ENCODE assay signal across 11 cellular contexts in genomic region chr18:79401494-79402208, GRCh38. TPM values are rescaled to one million over a fixed set of nuclear protein-coding genes. Genes with fewer than 3 reads are reported as not detected.
DNase-seq lines count a peak whose midpoint lies in the region; ATAC-seq, FAIRE-seq and TF ChIP-seq lines count a peak whose summit lies in the region.
"Had no signal": no experiment of that assay in that cellular context is flagged by ENCODE, and none has a peak within 500 bp of the region (broad histone marks: within the 10 kb centered on the region; RNA-seq: fewer than 3 reads in every experiment).

No MANE protein-coding gene starts in this region.

- H4K20me1 ChIP-seq in OCI-LY1 (ENCODE audit: insufficient read depth, low read length): no peaks in the 10 kb centered on the region
- H4K20me1 ChIP-seq in H1 (replicated peaks in 1 of 2; ENCODE audit: control insufficient read depth in 1 of 2, insufficient read depth in 2 of 2, low read length in 2 of 2): peaks cover 2 to 4% of the 10 kb centered on the region in 2 experiments

- DNase-seq in CD4-positive, CD25-positive, alpha-beta regulatory T cell: peak in 1 of 3 donors; percentile 35
- DNase-seq in H1 (ENCODE audit: low read depth in 1 of 2, low spot score in 2 of 2) (no peak), neuronal stem cell (ENCODE audit: low spot score) (no peak), globus pallidus (ENCODE audit: low spot score) (no peak)
- DNase-seq in effector CD4-positive, alpha-beta T cell: no peak
- DNase-seq: midbrain, NCI-H345 had no signal

- H3K14ac ChIP-seq in H1 (ENCODE audit: insufficient read length): no peak overlapping the region
- peak overlapping the region; percentile 63 for H3K14ac ChIP-seq in neuronal stem cell (ENCODE audit: low read length)

- 88% methylated on average over 24 of the region's 32 CpGs; no CpG with 5 or more reads in 1 of the 2 experiments for WGBS in H1 (ENCODE audit: extremely low coverage in 1 of 2, insufficient coverage in 1 of 2, insufficient read length in 1 of 2, insufficient replicate concordance in 2 of 2, low coverage in 1 of 2, low lambda C conversion rate in 2 of 2, missing lambda C conversion rate in 1 of 2), 2 experiments
- no CpG with 5 or more reads among the region's 32 CpGs for WGBS in neuronal stem cell (ENCODE audit: extremely low coverage in 2 of 2, insufficient read length in 2 of 2, insufficient replicate concordance in 1 of 2), 2 donors

- H2BK12ac ChIP-seq in H1 (ENCODE audit: low read depth, low read length) (0 out of 2 replicates have a peak overlapping the region, but pooled peaks have one; percentile 50), neuronal stem cell (ENCODE audit: low read length) (no peak overlapping the region)

- peaks cover 78% of the 10 kb centered on the region for H3K4me1 ChIP-seq in CD4-positive, CD25-positive, alpha-beta regulatory T cell (ENCODE audit: control insufficient read depth, insufficient read depth, low read length, poor library complexity, severe bottlenecking)
- peaks cover 67% of the 10 kb centered on the region for H3K4me1 ChIP-seq in OCI-LY1 (ENCODE audit: insufficient read depth, low read length, severe bottlenecking)
- H3K4me1 ChIP-seq in H1 (replicated peaks in 1 of 4; ENCODE audit: control insufficient read depth in 3 of 4, insufficient read depth in 4 of 4, low read length in 3 of 4): peaks cover 0 to 7% (median 2%) of the 10 kb centered on the region in 4 experiments; a peak in 5 of 7 replicates
- H3K4me1 ChIP-seq in neuronal stem cell (ENCODE audit: control insufficient read depth in 2 of 2, insufficient read depth in 1 of 2, low read depth in 1 of 2, low read length in 2 of 2): peaks cover 5 to 9% of the 10 kb centered on the region in 2 donors

- no peaks in the 10 kb centered on the region for H3K27me3 ChIP-seq in CD4-positive, CD25-positive, alpha-beta regulatory T cell (ENCODE audit: control insufficient read depth, insufficient read depth, low read length)
- H3K27me3 ChIP-seq in OCI-LY1 (ENCODE audit: insufficient read depth, low read length) (no peaks in the 10 kb centered on the region), H1 (replicated peaks in 1 of 4; ENCODE audit: control insufficient read depth in 3 of 4, extremely low read depth in 1 of 4, insufficient read depth in 3 of 4, low read length in 3 of 4) (peaks cover 28 to 32% (median 32%) of the 10 kb centered on the region in 4 experiments), neuronal stem cell (ENCODE audit: control insufficient read depth in 3 of 3, insufficient read depth in 3 of 3, low read depth in 1 of 3, low read length in 3 of 3) (peaks cover 28 to 66% (median 32%) of the 10 kb centered on the region in 3 experiments)

- ATAC-seq in CD4-positive, CD25-positive, alpha-beta regulatory T cell (ENCODE audit: low read depth in 2 of 2): no peak
- no peak for ATAC-seq in HG03520 (IDR thresholded peaks at IDR 0.05; ENCODE audit: unreplicated experiment)
- no peak for ATAC-seq in HG02885 (IDR thresholded peaks at IDR 0.05; ENCODE audit: poor library complexity, unreplicated experiment)

- no peak for TF ChIP-seq EP300 in H1 (IDR thresholded peaks at IDR 0.05; ENCODE audit: borderline replicate concordance in 1 of 2, low read depth in 2 of 2, low read length in 2 of 2)

- no peak overlapping the region for H4K5ac ChIP-seq in H1 (ENCODE audit: insufficient read length, low read depth, low read length)

- H3K36me3 ChIP-seq in CD4-positive, CD25-positive, alpha-beta regulatory T cell (ENCODE audit: control insufficient read depth, insufficient read depth, low read length): no peaks in the 10 kb centered on the region
- H3K36me3 ChIP-seq in OCI-LY1 (ENCODE audit: insufficient read depth, low read length) (peaks cover 44% of the 10 kb centered on the region), H1 (ENCODE audit: control insufficient read depth in 2 of 4, insufficient read depth in 4 of 4, low read length in 3 of 4) (no peaks in the 10 kb centered on the region; a peak in 1 of 8 replicates), neuronal stem cell (replicated peaks in 1 of 2; ENCODE audit: control insufficient read depth in 2 of 2, insufficient read depth in 2 of 2, low read length in 2 of 2) (no peaks in the 10 kb centered on the region)

- peak overlapping the region; percentile 81 for H3K9ac ChIP-seq in OCI-LY1 (ENCODE audit: low read length)
- H3K9ac ChIP-seq in H1 (replicated peaks in 1 of 4; ENCODE audit: extremely low read depth in 1 of 4, low read depth in 3 of 4, low read length in 3 of 4): no peak overlapping the region
- no peak overlapping the region for H3K9ac ChIP-seq in neuronal stem cell (ENCODE audit: low read depth, low read length, poor library complexity)

- H3K23me2 ChIP-seq in H1 (ENCODE audit: low read depth, low read length): peaks cover 3% of the 10 kb centered on the region; the same call in 1 of the 2 replicates

- no peak overlapping the region for H3K18ac ChIP-seq in H1 (ENCODE audit: extremely low read depth, low read length)
- peak overlapping the region; percentile 66 for H3K18ac ChIP-seq in neuronal stem cell (ENCODE audit: low read length)

- TF ChIP-seq CTCF in OCI-LY1 (IDR thresholded peaks at IDR 0.05; ENCODE audit: low read length) (no peak), H1 (IDR thresholded peaks at IDR 0.05; ENCODE audit: control extremely low read depth in 1 of 3, insufficient read depth in 1 of 3, low read depth in 1 of 3, low read length in 3 of 3) (no peak)

- H3K56ac ChIP-seq in H1 (replicated peaks; ENCODE audit: insufficient read length, low read depth, low read length): no peak overlapping the region

- H2BK5ac ChIP-seq in H1 (ENCODE audit: low read depth, low read length): no peak overlapping the region
- no peak overlapping the region for H2BK5ac ChIP-seq in neuronal stem cell (ENCODE audit: low read length)

- H3K9me2 ChIP-seq in OCI-LY1 (ENCODE audit: low read depth, low read length): no peaks in the 10 kb centered on the region

- FAIRE-seq in H1 (lab: Jason Lieb, UNC): no peak
- FAIRE-seq: astrocyte had no signal

- peaks cover 24 to 78% (median 46%) of the 10 kb centered on the region in 4 donors for H3K4me1 Mint-ChIP-seq in CD4-positive, CD25-positive, alpha-beta regulatory T cell

- H3K27ac ChIP-seq in CD4-positive, CD25-positive, alpha-beta regulatory T cell (ENCODE audit: insufficient read depth, low read length, poor library complexity, severe bottlenecking): peak overlapping the region; percentile 95
- H3K27ac ChIP-seq in OCI-LY1 (ENCODE audit: low read depth, low read length, poor library complexity, severe bottlenecking) (peak overlapping the region; percentile 95), H1 (ENCODE audit: low read depth, low read length) (no peak overlapping the region), neuronal stem cell (replicated peaks; ENCODE audit: low read length) (no peak overlapping the region)

- H3K9me3 Mint-ChIP-seq in CD4-positive, CD25-positive, alpha-beta regulatory T cell: no peaks in the 10 kb centered on the region

- peaks cover 13% of the 10 kb centered on the region for H3K36me3 Mint-ChIP-seq in CD4-positive, CD25-positive, alpha-beta regulatory T cell

- H3K27ac Mint-ChIP-seq in CD4-positive, CD25-positive, alpha-beta regulatory T cell: peak overlapping the region; percentile 99 to 100 (median 99)

- H2AK5ac ChIP-seq in H1 (ENCODE audit: low read depth, low read length): 0 out of 2 replicates have a peak overlapping the region, but pooled peaks have one; percentile 24
- peak overlapping the region; percentile 47 for H2AK5ac ChIP-seq in neuronal stem cell (ENCODE audit: low read depth, low read length)

- H3K27me3 Mint-ChIP-seq in CD4-positive, CD25-positive, alpha-beta regulatory T cell: peaks cover 16% of the 10 kb centered on the region

- H2BK120ac ChIP-seq in H1 (replicated peaks; ENCODE audit: low read depth, low read length): no peak overlapping the region
- H2BK120ac ChIP-seq in neuronal stem cell (ENCODE audit: low read depth, low read length): no peak overlapping the region

- POLR2A ChIA-PET in H1 (lab: Charles Lee; ENCODE audit: partially characterized antibody): interaction anchor here (0.9 to 2.1 kb wide), 2 partner anchors 9 to 13 kb away, joined by 3 to 6 read pairs; no protein-coding TSS in a partner anchor

- H3K4me2 ChIP-seq in OCI-LY1 (ENCODE audit: low read length) (peak overlapping the region; percentile 91), H1 (ENCODE audit: insufficient read depth in 1 of 2, low read depth in 2 of 2, low read length in 2 of 2) (0 out of 4 replicates have a peak overlapping the region, but pooled peaks of 1 of the 2 experiments have one; percentile 83), neuronal stem cell (ENCODE audit: insufficient read depth, low read length, poor library complexity, severe bottlenecking) (no peak overlapping the region)

- no peak for TF ChIP-seq POLR2A in H1 (IDR thresholded peaks at IDR 0.05; ENCODE audit: control extremely low read depth in 1 of 2, low read depth in 2 of 2, low read length in 2 of 2)

- H2AFZ ChIP-seq in OCI-LY1 (ENCODE audit: low read length) (no peak overlapping the region), H1 (ENCODE audit: low read length) (no peak overlapping the region), neuronal stem cell (ENCODE audit: low read length) (no peak overlapping the region)

- TF ChIP-seq RAD21 in H1 (IDR thresholded peaks at IDR 0.05 in 1 of 2, conservative IDR thresholded peaks at IDR 0.05 in 1 of 2; ENCODE audit: low read depth in 2 of 2, low read length in 2 of 2): no peak

- 0 out of 2 replicates have a peak, but pooled peaks cover 4% of the 10 kb centered on the region for H3F3A ChIP-seq in OCI-LY1 (ENCODE audit: insufficient read depth, low read length)

- H3K23ac ChIP-seq in H1 (ENCODE audit: insufficient read length) (no peak overlapping the region), neuronal stem cell (ENCODE audit: low read depth, low read length, poor library complexity) (peak overlapping the region; percentile 6)

- CTCF ChIA-PET in H1 (lab: Charles Lee; ENCODE audit: partially characterized antibody): interaction anchor here (1.0 to 2.5 kb wide), 2 partner anchors 21 to 128 kb away, joined by 3 to 7 read pairs; no protein-coding TSS in a partner anchor

- H3K4me3 ChIP-seq in CD4-positive, CD25-positive, alpha-beta regulatory T cell (ENCODE audit: low read depth, low read length): peak overlapping the region; percentile 60
- peak overlapping the region; percentile 67 for H3K4me3 ChIP-seq in OCI-LY1 (ENCODE audit: low read depth, low read length, poor library complexity, severe bottlenecking)
- H3K4me3 ChIP-seq in H1 (ENCODE audit: extremely low read depth in 1 of 4, insufficient read depth in 2 of 4, low read depth in 3 of 4, low read length in 4 of 4): no peak overlapping the region
- H3K4me3 ChIP-seq in neuronal stem cell (ENCODE audit: low read length in 2 of 2): no peak overlapping the region

- H2BK20ac ChIP-seq in H1 (ENCODE audit: low read length): 0 out of 2 replicates have a peak overlapping the region, but pooled peaks have one; percentile 61

- H4K8ac ChIP-seq in H1 (ENCODE audit: extremely low read depth, insufficient read depth, low read length) (peak overlapping the region; percentile 82), neuronal stem cell (ENCODE audit: low read depth, low read length) (no peak overlapping the region)

- peak overlapping the region; percentile 80 to 96 (median 93) for H3K4me3 Mint-ChIP-seq in CD4-positive, CD25-positive, alpha-beta regulatory T cell

- H3K79me2 ChIP-seq in OCI-LY1 (ENCODE audit: insufficient read depth, low read length): peaks cover 83% of the 10 kb centered on the region
- no peaks in the 10 kb centered on the region for H3K79me2 ChIP-seq in H1 (ENCODE audit: control insufficient read depth in 1 of 2, insufficient read depth in 2 of 2, low read length in 2 of 2)

- H3K79me1 ChIP-seq in H1 (ENCODE audit: low read depth, low read length) (no peaks in the 10 kb centered on the region), neuronal stem cell (ENCODE audit: low read depth, low read length) (peaks cover under 1% of the 10 kb centered on the region)

- 0 out of 2 replicates have a peak overlapping the region, but pooled peaks have one; percentile 61 for H2BK15ac ChIP-seq in H1 (ENCODE audit: low read length)
- H2BK15ac ChIP-seq in neuronal stem cell (ENCODE audit: low read length): peak overlapping the region; percentile 38

- H3K4ac ChIP-seq in H1 (replicated peaks; ENCODE audit: insufficient read length, low read depth, low read length): no peak overlapping the region
- H3K4ac ChIP-seq in neuronal stem cell (ENCODE audit: low read length): no peak overlapping the region

- no peaks in the 10 kb centered on the region for H3K9me3 ChIP-seq in CD4-positive, CD25-positive, alpha-beta regulatory T cell (ENCODE audit: control insufficient read depth in 2 of 2, low read length in 2 of 2)
- H3K9me3 ChIP-seq in OCI-LY1 (ENCODE audit: low read length) (no peaks in the 10 kb centered on the region), H1 (ENCODE audit: insufficient read depth in 2 of 2, low read depth in 1 of 2, low read length in 1 of 2) (no peaks in the 10 kb centered on the region), neuronal stem cell (replicated peaks in 1 of 2; ENCODE audit: control insufficient read depth in 2 of 2, insufficient read depth in 1 of 2, low read depth in 1 of 2, low read length in 2 of 2) (no peaks in the 10 kb centered on the region)

- H4K91ac ChIP-seq in H1 (replicated peaks; ENCODE audit: insufficient read length, low read length) (no peak overlapping the region), neuronal stem cell (ENCODE audit: low read depth, low read length, poor library complexity) (no peak overlapping the region)

RNA-seq across cellular contexts. Expression of gene NFATC1, which starts 5.9 kb away (rescaled TPM):
- 64.7 TPM for total RNA-seq in CD4-positive, CD25-positive, alpha-beta regulatory T cell
- 10 to 100 TPM; 13.1 to 23.8 (median 19.2) TPM for polyA plus RNA-seq in CD4-positive, CD25-positive, alpha-beta regulatory T cell
- total RNA-seq in H1 (2021; fragmentation: NEBNext Ultra II Directional; extraction: Animal tissue kit (Norgen Biotek cat#: 25700)): 6.6 and 6.8 TPM in 2 replicates
- 2.0 and 3.2 TPM in 2 replicates for polyA plus RNA-seq in H1 (2011; rRNA removed)
- 1.4 TPM for polyA plus RNA-seq in H1 (2011; cell fraction: cytosol; rRNA removed)
- polyA plus RNA-seq in H1 (2011; cell fraction: nucleus; rRNA removed): 4.2 TPM
- 4.8 to 6.0 TPM (median 5.5 TPM) in 4 replicates for polyA plus RNA-seq in H1 (2012, experiment 1 of 2)
- polyA plus RNA-seq in H1 (2012, experiment 2 of 2): 4.5 TPM
- 3.5 TPM for polyA plus RNA-seq in H1 (2013, experiment 1 of 2)
- polyA plus RNA-seq in H1 (2013, experiment 2 of 2): 3.6 TPM
- 2.4 and 2.8 TPM in 2 replicates for polyA minus RNA-seq in H1 (2011; rRNA and poly(A)+ RNA removed)
- 7.3 TPM for polyA minus RNA-seq in H1 (2011; cell fraction: cytosol; rRNA and poly(A)+ RNA removed)
- polyA minus RNA-seq in H1 (2011; cell fraction: nucleus; rRNA and poly(A)+ RNA removed): 8.7 TPM
- polyA plus RNA-seq in neuronal stem cell (2013, experiment 1 of 2): 4.7 TPM
- 5.2 TPM for polyA plus RNA-seq in neuronal stem cell (2013, experiment 2 of 2)

Comparison
In these comparisons a context has a peak if more than half of its experiments do, and no peak if none do; other contexts are left out.
1. H3K27ac ChIP-seq: peak in CD4-positive, CD25-positive, alpha-beta regulatory T cell (single experiment) and OCI-LY1 (single experiment); none in H1 (single experiment) and neuronal stem cell (single experiment).
2. H3K4me3 ChIP-seq: peak in CD4-positive, CD25-positive, alpha-beta regulatory T cell (single experiment) and OCI-LY1 (single experiment); none in H1 (0 of 4) and neuronal stem cell (0 of 2).